Comparison of ENCODE assay signal across 1 cellular context in the genomic region with DNA sequence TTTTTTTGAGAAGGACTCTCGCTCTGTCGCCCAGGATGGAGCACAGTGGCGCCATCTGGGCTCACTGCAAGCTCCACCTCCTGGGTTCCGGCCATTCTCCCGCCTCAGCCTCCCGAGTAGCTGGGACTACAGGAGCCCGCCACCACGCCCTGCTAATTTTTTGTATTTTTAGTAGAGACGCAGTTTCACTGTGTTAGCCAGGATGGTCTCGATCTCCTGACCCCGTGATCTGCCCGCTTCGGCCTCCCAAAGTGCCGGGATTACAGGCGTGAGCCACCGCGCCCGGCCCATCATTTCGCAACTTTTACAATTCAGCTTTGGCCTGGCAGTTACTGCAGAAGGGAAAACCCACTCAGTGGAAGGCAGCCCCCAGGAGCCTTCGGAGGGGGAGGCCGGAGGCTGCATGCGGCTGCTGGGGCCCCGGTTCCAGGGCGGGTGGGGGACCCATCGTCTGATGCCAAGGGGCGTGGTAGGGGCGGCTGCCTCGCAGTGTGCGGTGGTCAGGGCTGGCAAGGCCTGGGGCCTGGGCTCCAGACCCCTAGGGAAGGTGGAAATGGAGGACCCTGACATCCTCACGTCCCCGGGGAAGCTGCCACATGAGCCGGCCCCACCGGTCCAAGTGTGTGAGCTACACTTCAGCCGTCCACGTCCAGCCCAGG.
TF ChIP-seq lines count a peak whose summit lies in the region.

No MANE protein-coding gene starts in this region.

TF ChIP-seq in HEK293, 187 proteins besides CTCF, POLR2A, EP300 and RAD21:
- TF ChIP-seq PRDM1 (tag by site-specific recombination; IDR thresholded peaks at IDR 0.05) (peak; percentile 9; the same call in 1 of the 2 replicates), YY2 (tag by site-specific recombination; IDR thresholded peaks at IDR 0.05) (peak; percentile 36; the same call in 1 of the 2 replicates), SP2 (tag by site-specific recombination; IDR thresholded peaks at IDR 0.05) (peak; percentile 31), KLF7 (tag by site-specific recombination; IDR thresholded peaks at IDR 0.05; ENCODE audit: borderline replicate concordance) (peak; percentile 61; the same call in 1 of the 2 replicates)
- TF ChIP-seq, protein P1, sequence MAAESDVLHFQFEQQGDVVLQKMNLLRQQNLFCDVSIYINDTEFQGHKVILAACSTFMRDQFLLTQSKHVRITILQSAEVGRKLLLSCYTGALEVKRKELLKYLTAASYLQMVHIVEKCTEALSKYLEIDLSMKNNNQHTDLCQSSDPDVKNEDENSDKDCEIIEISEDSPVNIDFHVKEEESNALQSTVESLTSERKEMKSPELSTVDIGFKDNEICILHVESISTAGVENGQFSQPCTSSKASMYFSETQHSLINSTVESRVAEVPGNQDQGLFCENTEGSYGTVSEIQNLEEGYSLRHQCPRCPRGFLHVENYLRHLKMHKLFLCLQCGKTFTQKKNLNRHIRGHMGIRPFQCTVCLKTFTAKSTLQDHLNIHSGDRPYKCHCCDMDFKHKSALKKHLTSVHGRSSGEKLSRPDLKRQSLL (tag by site-specific recombination; IDR thresholded peaks at IDR 0.05), result peak; percentile 70; the same call in 1 of the 2 replicates
